9 cellular contexts compared by ENCODE assay signal in genomic region chr20:35171438-35171752, GRCh38. TPM values are rescaled to one million over a fixed set of nuclear protein-coding genes. Genes with fewer than 3 reads are reported as not detected.
DNase-seq lines count a peak whose midpoint lies in the region; ATAC-seq and TF ChIP-seq lines count a peak whose summit lies in the region.
"Had no signal": no experiment of that assay in that cellular context is flagged by ENCODE, and none has a peak within 500 bp of the region (broad histone marks: within the 10 kb centered on the region; RNA-seq: fewer than 3 reads in every experiment).

No MANE protein-coding gene starts in this region.

- H3K27ac Mint-ChIP-seq in MCF 10A (ENCODE audit: low read depth, unreplicated experiment): peak overlapping the region; percentile 77
- H3K27ac Mint-ChIP-seq in naive B cell: peak overlapping the region in 3 of 6 donors; percentile 49 to 95 (median 72)

- POLR2A ChIA-PET in HEK293 (lab: Yijun Ruan, JAX): no interaction called here
- POLR2A ChIA-PET in MCF 10A (lab: Yijun Ruan, JAX): interaction anchor here (0.8 to 5.1 kb wide), 2 partner anchors 24 to 113 kb away, joined by 3 to 41 read pairs; partner anchors contain the start of genes EDEM2 and EIF6

- DNase-seq in MCF 10A (ENCODE audit: unreplicated experiment) (no peak), naive B cell (no peak), head of caudate nucleus (no peak), DMS53 (lab: John Stamatoyannopoulos, UW) (no peak)
- DNase-seq: SHP77 had no signal

- H3K4me3 ChIP-seq in HEK293 (ENCODE audit: low read depth, low read length): peak overlapping the region; percentile 45

- H3K36me3 Mint-ChIP-seq in MCF 10A (ENCODE audit: insufficient read depth, unreplicated experiment): no peaks in the 10 kb centered on the region
- peaks cover 0 to 7% of the 10 kb centered on the region in 2 donors for H3K36me3 Mint-ChIP-seq in naive B cell

- 0 out of 2 replicates have a peak, but pooled peaks cover 3% of the 10 kb centered on the region for H3K4me1 ChIP-seq in HEK293 (ENCODE audit: control insufficient read depth, insufficient read depth, low read length)

- H3K9me3 Mint-ChIP-seq in MCF 10A (ENCODE audit: unreplicated experiment): no peaks in the 10 kb centered on the region
- peaks cover 0 to 4% (median 0%) of the 10 kb centered on the region in 7 donors for H3K9me3 Mint-ChIP-seq in naive B cell

- ATAC-seq in naive B cell (ENCODE audit: low read depth in 2 of 2): no peak
- ATAC-seq in GM21825 (IDR thresholded peaks at IDR 0.05; ENCODE audit: unreplicated experiment): no peak
- ATAC-seq in HG02588 (IDR thresholded peaks at IDR 0.05; ENCODE audit: unreplicated experiment): no peak

- no TSS peak for BruUV-seq in MCF 10A (replicated peaks; lab: Mats Ljungman, UMichigan)

- H3K36me3 ChIP-seq in HEK293 (ENCODE audit: control insufficient read depth in 2 of 2, insufficient read depth in 1 of 2, low read length in 2 of 2): peaks cover 0 to 3% of the 10 kb centered on the region in 2 experiments; a peak in 1 of 3 replicates

- CTCF ChIA-PET in HEK293 (lab: Yijun Ruan, JAX): interaction anchor here (4.6 kb wide), 1 partner anchor 25 kb away, joined by 18 read pairs; the partner anchor contains the start of gene EDEM2
- CTCF ChIA-PET in MCF 10A (lab: Yijun Ruan, JAX): interaction anchor here (1.1 to 1.2 kb wide), 2 partner anchors 27 to 97 kb away, joined by 3 read pairs; no protein-coding TSS in a partner anchor

- intact Hi-C loops in MCF 10A (cut with micrococcal nuclease): loop anchor here (1.0 kb wide), 1 partner anchor 24 kb away; the partner anchor contains the start of gene EDEM2
- intact Hi-C loops in head of caudate nucleus (cut with DNase I): no loop called here

- H3K4me3 Mint-ChIP-seq in MCF 10A (ENCODE audit: unreplicated experiment): peak overlapping the region; percentile 82
- peak overlapping the region in 7 of 8 donors; percentile 50 to 88 (median 68) for H3K4me3 Mint-ChIP-seq in naive B cell

- H3K4me1 Mint-ChIP-seq in MCF 10A (ENCODE audit: insufficient read depth, unreplicated experiment): peaks cover 26% of the 10 kb centered on the region
- H3K4me1 Mint-ChIP-seq in naive B cell: peaks cover 12 to 19% (median 12%) of the 10 kb centered on the region in 3 donors

- TF ChIP-seq CTCF in 22Rv1 (IDR thresholded peaks at IDR 0.05): no peak
- TF ChIP-seq CTCF in HEK293 (tag by site-specific recombination; IDR thresholded peaks at IDR 0.05): no peak
- TF ChIP-seq CTCF in MCF 10A (IDR thresholded peaks at IDR 0.05; ENCODE audit: unreplicated experiment): no peak

- H3K27ac ChIP-seq in 22Rv1: 0 out of 2 replicates have a peak overlapping the region, but pooled peaks have one; percentile 22
- no peak overlapping the region for H3K27ac ChIP-seq in HEK293 (ENCODE audit: extremely low read depth, low read depth, low read length)

- H3K27me3 Mint-ChIP-seq in MCF 10A (ENCODE audit: insufficient read depth, unreplicated experiment) (no peaks in the 10 kb centered on the region), naive B cell (no peaks in the 10 kb centered on the region)

- H3K9me3 ChIP-seq in HEK293 (ENCODE audit: control insufficient read depth, insufficient read depth, low read depth, low read length): no peaks in the 10 kb centered on the region

TF ChIP-seq in HEK293, 187 proteins besides CTCF, POLR2A, EP300 and RAD21:
- TF ChIP-seq SCRT1 (tag by site-specific recombination; IDR thresholded peaks at IDR 0.05; ENCODE audit: borderline replicate concordance) (0 out of 2 replicates have a peak, but pooled peaks have one; percentile 19), ZNF704 (tag by site-specific recombination; IDR thresholded peaks at IDR 0.05) (no peak), ZNF394 (tag by site-specific recombination; IDR thresholded peaks at IDR 0.05; ENCODE audit: borderline replicate concordance) (peak; percentile 57), PRDM6 (tag by site-specific recombination; IDR thresholded peaks at IDR 0.05) (peak; percentile 94), SCRT2 (tag by site-specific recombination; IDR thresholded peaks at IDR 0.05) (peak; percentile 87)

RNA-seq across cellular contexts. Expression of gene PROCR, which starts 0.5 kb away (rescaled TPM):
- 27.4 and 34.6 TPM in 2 replicates for total RNA-seq in MCF 10A (2022)
- polyA plus RNA-seq in naive B cell (ENCODE audit: low read depth in 6 of 6): not detected

RNA-seq across cellular contexts. Expression of gene EDEM2, which starts 24.3 kb away (rescaled TPM):
- 23.6 and 30.2 TPM in 2 replicates for total RNA-seq in MCF 10A (2022)
- polyA plus RNA-seq in naive B cell (ENCODE audit: low read depth in 6 of 6): 10 to 100 TPM; 41.6 to 67.6 (median 45.5) TPM

RNA-seq across cellular contexts. Expression of gene MMP24, which starts 55.1 kb away (rescaled TPM):
- total RNA-seq in MCF 10A (2022): 0.10 TPM in 1 of 2 replicates, not detected in the other
- under 1 TPM in 5 of 6 donors, not detected in 1; 0.05 to 0.09 (median 0.08) TPM for polyA plus RNA-seq in naive B cell (ENCODE audit: low read depth in 6 of 6)
